In genomic region chr7:157495594-157495993, GRCh38 we compare ENCODE assay signal across 12 cellular contexts.
DNase-seq lines count a peak whose midpoint lies in the region; ATAC-seq and TF ChIP-seq lines count a peak whose summit lies in the region.
"Had no signal": no experiment of that assay in that cellular context is flagged by ENCODE, and none has a peak within 500 bp of the region (broad histone marks: within the 10 kb centered on the region; RNA-seq: fewer than 3 reads in every experiment).

No MANE protein-coding gene starts in this region.

- intact Hi-C loops in spleen (cut with DNase I; ENCODE audit: low total_unique reads), result no loop called here

- no peak overlapping the region for H3K27ac Mint-ChIP-seq in T-helper 2 cell treated with Interferon-gamma antibody and Interleukin-4, amounts not matched to agents 5 μg/mL and 100 μg/mL, for 36 hours

- ATAC-seq in GM21390 (IDR thresholded peaks at IDR 0.05; ENCODE audit: unreplicated experiment), result peak; percentile 60
- ATAC-seq in HG03457 (IDR thresholded peaks at IDR 0.05; ENCODE audit: unreplicated experiment), result peak; percentile 74
- no peak for ATAC-seq in GM21723 (IDR thresholded peaks at IDR 0.05; ENCODE audit: unreplicated experiment)

- H3K27me3 ChIP-seq in spleen (replicated peaks in 1 of 7), result peaks cover 0 to 40% (median 0%) of the 10 kb centered on the region in 7 donors

- H3K4me1 Mint-ChIP-seq in T-helper 2 cell treated with Interferon-gamma antibody and Interleukin-4, amounts not matched to agents 5 μg/mL and 100 μg/mL, for 36 hours (ENCODE audit: low read depth), result peaks cover 33% of the 10 kb centered on the region

- H3K36me3 ChIP-seq in spleen, result no peaks in the 10 kb centered on the region

- DNase-seq in T-helper 2 cell treated with Interferon-gamma antibody and Interleukin-4, amounts not matched to agents 5 μg/mL and 100 μg/mL, for 36 hours (ENCODE audit: low spot score), result peak; percentile 22
- DNase-seq in T-helper 2 cell (no peak), spleen (peak; percentile 63), NCI-H524 treated with DMSO at 0.1 percent for 48 hours (lab: John Stamatoyannopoulos, UW) (no peak), HPDE6-E6E7 (ENCODE audit: extremely low spot score) (no peak)
- DNase-seq: Kasumi-1, NCI-H2171 had no signal

- H3K9me3 Mint-ChIP-seq in T-helper 2 cell treated with Interferon-gamma antibody and Interleukin-4, amounts not matched to agents 5 μg/mL and 100 μg/mL, for 36 hours, result peaks cover 28% of the 10 kb centered on the region

- peaks cover 13% of the 10 kb centered on the region for H3K36me3 Mint-ChIP-seq in T-helper 2 cell treated with Interferon-gamma antibody and Interleukin-4, amounts not matched to agents 5 μg/mL and 100 μg/mL, for 36 hours (ENCODE audit: low read depth)

- H3K27me3 Mint-ChIP-seq in T-helper 2 cell treated with Interferon-gamma antibody and Interleukin-4, amounts not matched to agents 5 μg/mL and 100 μg/mL, for 36 hours (ENCODE audit: low read depth), result peaks cover 24% of the 10 kb centered on the region

- WGBS in spleen, 5 donors, result 65 to 74% (median 70%) methylated on average over 13 of the region's 13 CpGs

- peaks cover 0 to 20% (median 13%) of the 10 kb centered on the region in 8 donors for H3K9me3 ChIP-seq in spleen

- TF ChIP-seq CTCF in spleen (IDR thresholded peaks at IDR 0.05 in 8 of 11, conservative IDR thresholded peaks at IDR 0.05 in 3 of 11), result no peak

- no peak overlapping the region for H3K4me3 Mint-ChIP-seq in T-helper 2 cell treated with Interferon-gamma antibody and Interleukin-4, amounts not matched to agents 5 μg/mL and 100 μg/mL, for 36 hours

- H3K4me1 ChIP-seq in spleen, result peaks cover 0 to 9% (median 0%) of the 10 kb centered on the region in 6 donors

- TF ChIP-seq POLR2A in spleen (IDR thresholded peaks at IDR 0.05), result no peak

- H3K4me3 ChIP-seq in spleen, result no peak overlapping the region

- H3K27ac ChIP-seq in spleen, result no peak overlapping the region
- H3K27ac ChIP-seq: 22Rv1, RWPE1 had no signal

Comparison
In these comparisons a context has a peak if more than half of its experiments do, and no peak if none do; other contexts are left out.
1. DNase-seq: peak in T-helper 2 cell treated with Interferon-gamma antibody and Interleukin-4, amounts not matched to agents 5 μg/mL and 100 μg/mL, for 36 hours (single experiment) and spleen (single experiment); none in T-helper 2 cell (0 of 5), NCI-H524 treated with DMSO at 0.1 percent for 48 hours (single experiment) and HPDE6-E6E7 (single experiment).